ENCODE assay signal across 8 cellular contexts in genomic region chr3:155805802-155806618, GRCh38. TPM values are rescaled to one million over a fixed set of nuclear protein-coding genes. Genes with fewer than 3 reads are reported as not detected.
DNase-seq lines count a peak whose midpoint lies in the region; ATAC-seq and TF ChIP-seq lines count a peak whose summit lies in the region.

TSS of gene C3orf33 (minus strand) at chr3:155806278. CDS start at chr3:155806252, 26 bp downstream.

- H3K36me3 Mint-ChIP-seq in Calu3 (ENCODE audit: insufficient read depth, unreplicated experiment), result peaks cover 15% of the 10 kb centered on the region

- CTCF ChIA-PET in Calu3 (lab: Charles Lee), result interaction anchor here (0.5 to 2.5 kb wide), 31 partner anchors 9 to 642 kb away, joined by 3 to 23 read pairs (median 4); partner anchors contain the start of genes GMPS, PLCH1 and SLC33A1

- H3K4me3 ChIP-seq in esophagus (ENCODE audit: low read depth in 1 of 2, low read length in 2 of 2) (peak within 1 kb of the TSS; percentile 57 to 85), muscle layer of duodenum (ENCODE audit: low read depth in 1 of 2, low read length in 2 of 2) (peak within 1 kb of the TSS; percentile 67 to 86)

- BruUV-seq in Calu3 (replicated peaks; lab: Mats Ljungman, UMichigan), result no TSS peak

- H3K27me3 Mint-ChIP-seq in Calu3 (ENCODE audit: unreplicated experiment), result peaks cover 7% of the 10 kb centered on the region

- H3K4me1 Mint-ChIP-seq in Calu3 (ENCODE audit: low read depth, unreplicated experiment), result peaks cover 14% of the 10 kb centered on the region

- intact Hi-C loops in Calu3 (cut with micrococcal nuclease; ENCODE audit: unreplicated experiment), result no loop called here

- H3K27ac Mint-ChIP-seq in Calu3 (ENCODE audit: unreplicated experiment), result peak within 1 kb of the TSS; percentile 78

- H3K27ac ChIP-seq in esophagus (ENCODE audit: low read depth in 2 of 2, low read length in 1 of 2) (peak within 1 kb of the TSS; percentile 42 to 58), muscle layer of duodenum (ENCODE audit: low read length) (peak within 1 kb of the TSS; percentile 39)

- no peaks in the 10 kb centered on the region for H3K9me3 ChIP-seq in esophagus (ENCODE audit: control insufficient read depth in 2 of 2, insufficient read depth in 1 of 2, low read depth in 1 of 2, low read length in 1 of 2)
- H3K9me3 ChIP-seq in muscle layer of duodenum (ENCODE audit: control insufficient read depth in 1 of 2, low read length in 2 of 2), result no peaks in the 10 kb centered on the region

- peak within 1 kb of the TSS; percentile 93 for H3K4me3 Mint-ChIP-seq in Calu3 (ENCODE audit: low read depth, unreplicated experiment)

- H3K27me3 ChIP-seq in esophagus (ENCODE audit: control insufficient read depth in 1 of 2, insufficient read depth in 2 of 2, low read length in 2 of 2), result no peaks in the 10 kb centered on the region
- no peaks in the 10 kb centered on the region for H3K27me3 ChIP-seq in muscle layer of duodenum (ENCODE audit: low read depth, low read length)

- 1 to 2% methylated on average over 53 to 61 of the region's 61 CpGs for WGBS in esophagus, 2 donors

- peak; percentile 99 for TF ChIP-seq CTCF in Calu3 (IDR thresholded peaks at IDR 0.05; ENCODE audit: unreplicated experiment)

- H3K9me3 Mint-ChIP-seq in Calu3 (ENCODE audit: low read depth, unreplicated experiment), result no peaks in the 10 kb centered on the region

- ATAC-seq in GM19468 (IDR thresholded peaks at IDR 0.05; ENCODE audit: extremely low read depth, unreplicated experiment), result peak; percentile 96

- DNase-seq in Calu3 (peak; percentile 93), HPDE6-E6E7 (ENCODE audit: extremely low spot score) (peak; percentile 73), NOMO-1 treated with dmso at 0.1 percent for 144 hours (lab: John Stamatoyannopoulos, UW; ENCODE audit: unreplicated experiment) (peak; percentile 74), activated T-cell treated with anti-CD3 and anti-CD28 coated beads for 1 hour (ENCODE audit: low read depth) (peak; percentile 62)
- DNase-seq in stimulated activated CD8-positive, alpha-beta memory T cell treated with anti-CD3 and anti-CD28 coated beads, Interleukin-7, amount 100 ng/mL, for 24 hours (ENCODE audit: low read depth), result peak; percentile 33

- no peaks in the 10 kb centered on the region for H3K4me1 ChIP-seq in esophagus (ENCODE audit: control insufficient read depth in 2 of 2, insufficient read depth in 2 of 2, low read length in 1 of 2)
- peaks cover 0 to 6% of the 10 kb centered on the region in 2 donors for H3K4me1 ChIP-seq in muscle layer of duodenum (ENCODE audit: control insufficient read depth in 1 of 2, insufficient read depth in 2 of 2, low read length in 2 of 2)

- H3K36me3 ChIP-seq in esophagus (ENCODE audit: control insufficient read depth in 2 of 2, insufficient read depth in 2 of 2, low read length in 1 of 2), result no peaks in the 10 kb centered on the region
- peaks cover 0 to 6% of the 10 kb centered on the region in 2 donors for H3K36me3 ChIP-seq in muscle layer of duodenum (ENCODE audit: control insufficient read depth in 1 of 2, insufficient read depth in 2 of 2, low read length in 2 of 2)

RNA-seq across cellular contexts. Expression of gene C3orf33, which starts in this region (rescaled TPM):
- 6.6 and 9.5 TPM in 2 replicates for total RNA-seq in Calu3 (2022)
- polyA plus RNA-seq in esophagus, result under 1 TPM; 0.57 to 0.98 TPM

Comparison
In these comparisons a context has a peak if more than half of its experiments do, and no peak if none do; other contexts are left out.
1. Peak in every context shown above with its lines: DNase-seq, ATAC-seq, H3K4me3 ChIP-seq and H3K27ac ChIP-seq.
2. DNase-seq: peak in every context shown above with its lines; median percentile 93 in Calu3; 74 in NOMO-1 treated with dmso at 0.1 percent for 144 hours; 73 in HPDE6-E6E7; 62 in activated T-cell treated with anti-CD3 and anti-CD28 coated beads for 1 hour; 33 in stimulated activated CD8-positive, alpha-beta memory T cell treated with anti-CD3 and anti-CD28 coated beads, Interleukin-7, amount 100 ng/mL, for 24 hours.